8 cellular contexts compared by ENCODE assay signal in the genomic region with DNA sequence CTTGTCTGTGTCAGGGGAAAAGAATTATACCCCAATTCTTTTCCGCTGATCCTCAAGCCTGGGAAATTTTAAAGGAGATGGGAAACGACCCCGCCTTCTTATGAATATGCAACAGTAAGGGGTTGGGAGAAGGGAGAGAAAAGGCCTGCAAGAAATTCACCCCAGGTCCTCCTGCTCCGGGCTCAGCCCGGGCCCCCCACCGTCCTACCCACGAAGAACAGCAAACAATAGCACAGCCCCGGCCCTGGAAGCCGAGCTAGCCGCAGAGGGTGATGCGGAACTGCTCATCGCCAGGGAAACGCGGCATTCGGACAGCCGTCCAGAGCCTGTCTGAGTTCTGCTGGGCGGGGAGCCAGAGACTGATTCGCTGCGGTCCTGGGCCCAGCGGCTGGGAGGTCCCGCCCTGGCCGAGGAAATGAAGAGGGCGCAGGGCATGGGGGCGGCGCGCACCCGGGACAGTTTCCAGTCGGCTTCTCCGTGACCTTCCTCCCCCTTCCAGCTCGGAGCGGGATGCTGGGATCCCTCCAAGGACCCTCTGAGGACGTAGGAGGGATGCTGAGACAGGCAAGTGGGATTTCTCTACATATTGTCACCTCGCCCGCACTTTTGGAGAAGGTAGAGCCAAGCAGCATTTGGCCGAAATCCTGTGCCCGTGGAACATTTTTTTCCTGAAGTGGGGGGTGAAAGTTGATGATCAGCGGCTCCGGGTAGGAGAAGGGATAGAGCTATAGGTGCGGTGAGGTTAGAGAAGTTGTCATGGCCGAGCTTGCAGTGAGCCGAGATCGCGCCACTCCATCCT.
DNase-seq lines count a peak whose midpoint lies in the region; ATAC-seq and TF ChIP-seq lines count a peak whose summit lies in the region.

No MANE protein-coding gene starts in this region.

- intact Hi-C loops in activated CD4-positive, alpha-beta T cell treated with anti-CD3 and anti-CD28 coated beads, Interleukin-2, amount 10 ng/mL, durations not matched to agents 24 days and 14 days (cut with micrococcal nuclease) = loop anchor here (2.0 kb wide), 1 partner anchor 13 kb away; no protein-coding TSS in a partner anchor
- intact Hi-C loops in lower leg skin (cut with DNase I; ENCODE audit: low total_unique reads) (no loop called here), OCI-LY7 (cut with micrococcal nuclease; ENCODE audit: unreplicated experiment) (no loop called here)

- H3K9me2 ChIP-seq in OCI-LY7 (ENCODE audit: insufficient read depth, low read length) = no peaks in the 10 kb centered on the region

- no peaks in the 10 kb centered on the region for H3K9me3 Mint-ChIP-seq in activated CD4-positive, alpha-beta T cell treated with anti-CD3 and anti-CD28 coated beads, Interleukin-2, amount 10 ng/mL, durations not matched to agents 24 days and 14 days

- DNase-seq in GM03348 (ENCODE audit: low spot score) = peak; percentile 91
- peak; percentile 85 for DNase-seq in activated CD4-positive, alpha-beta T cell treated with anti-CD3 and anti-CD28 coated beads, Interleukin-2, amount 10 ng/mL, durations not matched to agents 24 days and 14 days
- DNase-seq in effector CD8-positive, alpha-beta T cell (lab: John Stamatoyannopoulos, UW) = peak; percentile 4
- DNase-seq in lower leg skin (ENCODE audit: low spot score in 2 of 2) = peak; percentile 42 to 90
- DNase-seq in stimulated activated CD8-positive, alpha-beta memory T cell treated with anti-CD3 and anti-CD28 coated beads, Interleukin-4, amount 100 ng/mL, for 24 hours (ENCODE audit: low read depth) = peak; percentile 8
- no peak for DNase-seq in OCI-LY7 (ENCODE audit: low spot score)

- H3K4me3 Mint-ChIP-seq in activated CD4-positive, alpha-beta T cell treated with anti-CD3 and anti-CD28 coated beads, Interleukin-2, amount 10 ng/mL, durations not matched to agents 24 days and 14 days = peak overlapping the region; percentile 85

- WGBS in lower leg skin, 2 donors = 1 to 2% methylated on average over 30 to 38 of the region's 43 CpGs

- peaks cover 14% of the 10 kb centered on the region for H3K4me1 Mint-ChIP-seq in activated CD4-positive, alpha-beta T cell treated with anti-CD3 and anti-CD28 coated beads, Interleukin-2, amount 10 ng/mL, durations not matched to agents 24 days and 14 days

- peaks cover 3% of the 10 kb centered on the region for H3K4me1 ChIP-seq in KMS-11 (ENCODE audit: low read depth, poor library complexity, severe bottlenecking)
- no peaks in the 10 kb centered on the region for H3K4me1 ChIP-seq in OCI-LY7 (ENCODE audit: insufficient read depth, low read length, poor library complexity, severe bottlenecking)

- CTCF ChIA-PET in OCI-LY7 (lab: Charles Lee; ENCODE audit: unreplicated experiment) = no interaction called here

- H3K9ac ChIP-seq in KMS-11 = peak overlapping the region; percentile 35; the same call in 1 of the 2 replicates

- no peaks in the 10 kb centered on the region for H4K20me1 ChIP-seq in KMS-11 (ENCODE audit: insufficient read depth)
- H4K20me1 ChIP-seq in OCI-LY7 (ENCODE audit: insufficient read depth, low read length) = no peaks in the 10 kb centered on the region

- H3K4me3 ChIP-seq in KMS-11 (IDR thresholded peaks at IDR 0.05; ENCODE audit: insufficient read depth, low read depth, low read length) (no peak overlapping the region), lower leg skin (ENCODE audit: low read depth, poor library complexity, severe bottlenecking) (peak overlapping the region; percentile 4), OCI-LY7 (ENCODE audit: low read depth, low read length, poor library complexity, severe bottlenecking) (no peak overlapping the region)

- H3K79me2 ChIP-seq in KMS-11 (ENCODE audit: insufficient read depth, low read depth) = no peaks in the 10 kb centered on the region
- H3K79me2 ChIP-seq in OCI-LY7 (ENCODE audit: insufficient read depth, low read depth, low read length) = no peaks in the 10 kb centered on the region

- H3K27ac Mint-ChIP-seq in activated CD4-positive, alpha-beta T cell treated with anti-CD3 and anti-CD28 coated beads, Interleukin-2, amount 10 ng/mL, durations not matched to agents 24 days and 14 days = peak overlapping the region; percentile 69

- no peaks in the 10 kb centered on the region for H3K36me3 Mint-ChIP-seq in activated CD4-positive, alpha-beta T cell treated with anti-CD3 and anti-CD28 coated beads, Interleukin-2, amount 10 ng/mL, durations not matched to agents 24 days and 14 days (ENCODE audit: low read depth)

- H3K4me2 ChIP-seq in KMS-11 (peak overlapping the region; percentile 79), OCI-LY7 (ENCODE audit: low read length) (no peak overlapping the region)

- H3K36me3 ChIP-seq in KMS-11 (ENCODE audit: insufficient read depth) = no peaks in the 10 kb centered on the region
- H3K36me3 ChIP-seq in OCI-LY7 (ENCODE audit: insufficient read depth, low read length) = no peaks in the 10 kb centered on the region

- POLR2A ChIA-PET in OCI-LY7 (lab: Charles Lee) = no interaction called here

- peaks cover 45% of the 10 kb centered on the region for H3K27me3 Mint-ChIP-seq in activated CD4-positive, alpha-beta T cell treated with anti-CD3 and anti-CD28 coated beads, Interleukin-2, amount 10 ng/mL, durations not matched to agents 24 days and 14 days

- no peak for TF ChIP-seq POLR2A in lower leg skin (IDR thresholded peaks at IDR 0.05)

- peak overlapping the region; percentile 71; the same call in 1 of the 2 replicates for H2AFZ ChIP-seq in KMS-11 (ENCODE audit: low read depth)
- H2AFZ ChIP-seq in OCI-LY7 (ENCODE audit: low read length) = no peak overlapping the region

- no peak overlapping the region for H3K27ac ChIP-seq in KMS-11
- no peak overlapping the region for H3K27ac ChIP-seq in OCI-LY7 (ENCODE audit: low read depth, low read length, poor library complexity, severe bottlenecking)

- no peaks in the 10 kb centered on the region for H3K9me3 ChIP-seq in OCI-LY7 (ENCODE audit: low read length)

- H3K27me3 ChIP-seq in KMS-11 (ENCODE audit: insufficient read depth, low read depth) = no peaks in the 10 kb centered on the region

- BruUV-seq in OCI-LY7 (replicated peaks; lab: Mats Ljungman, UMichigan) = no TSS peak

- TF ChIP-seq CTCF in KMS-11 (conservative IDR thresholded peaks at IDR 0.05; ENCODE audit: low read depth, low read length) (no peak), lower leg skin (IDR thresholded peaks at IDR 0.05) (no peak), OCI-LY7 (conservative IDR thresholded peaks at IDR 0.05; ENCODE audit: low read length) (no peak)

- ATAC-seq in GM21723 (IDR thresholded peaks at IDR 0.05; ENCODE audit: unreplicated experiment) = peak; percentile 71
